Comparison of ENCODE assay signal across 14 cellular contexts in genomic region chr2:159098374-159098773, GRCh38.
A peak's percentile ranks its signal among the peaks of the same experiment; 100 is the strongest.
DNase-seq lines count a peak whose midpoint lies in the region; ATAC-seq and TF ChIP-seq lines count a peak whose summit lies in the region.
"Had no signal": no experiment of that assay in that cellular context is flagged by ENCODE, and none has a peak within 500 bp of the region (broad histone marks: within the 10 kb centered on the region; RNA-seq: fewer than 3 reads in every experiment).

No MANE protein-coding gene starts in this region.

- H3K9ac ChIP-seq in SK-N-MC (ENCODE audit: insufficient read length): peak overlapping the region; percentile 4

- H3K9me3 Mint-ChIP-seq in progenitor cell of endocrine pancreas (ENCODE audit: low read depth): peaks cover 12% of the 10 kb centered on the region

- peaks cover 22% of the 10 kb centered on the region for H3K4me1 Mint-ChIP-seq in progenitor cell of endocrine pancreas (ENCODE audit: low read depth)

- peak overlapping the region; percentile 57 for H3K27ac ChIP-seq in SK-N-MC

- peak; percentile 42 for ATAC-seq in stimulated activated naive CD8-positive, alpha-beta T cell treated with anti-CD3 and anti-CD28 coated beads, Interleukin-15, Interleukin-2, amounts not matched to agents 100 U/mL and 50 U/mL, for 24 hours
- ATAC-seq in sciatic nerve: no peak
- ATAC-seq: right cardiac atrium, T-helper 17 cell had no signal

- TF ChIP-seq CTCF in fibroblast of villous mesenchyme (IDR thresholded peaks at IDR 0.05; ENCODE audit: insufficient read depth, low read depth, low read length): no peak
- no peak for TF ChIP-seq CTCF in progenitor cell of endocrine pancreas (IDR thresholded peaks at IDR 0.05; ENCODE audit: unreplicated experiment)

- no peaks in the 10 kb centered on the region for H3K27me3 Mint-ChIP-seq in progenitor cell of endocrine pancreas
- H3K27me3 Mint-ChIP-seq: T-helper 17 cell had no signal

- DNase-seq in LoVo (ENCODE audit: low spot score) (peak; percentile 60), SK-N-MC (ENCODE audit: low read depth, low spot score) (no peak), fibroblast of villous mesenchyme (ENCODE audit: low read depth) (peak; percentile 65), sciatic nerve (ENCODE audit: low spot score) (no peak), T-helper 2 cell (no peak), progenitor cell of endocrine pancreas (ENCODE audit: low spot score, unreplicated experiment) (no peak), NCI-H1436 (lab: John Stamatoyannopoulos, UW) (no peak)
- DNase-seq in stimulated activated naive CD8-positive, alpha-beta T cell treated with anti-CD3 and anti-CD28 coated beads, Interleukin-15, Interleukin-2, amounts not matched to agents 100 U/mL and 50 U/mL, for 24 hours: no peak
- DNase-seq: activated CD4-positive, alpha-beta T cell treated with anti-CD3 and anti-CD28 coated beads, Interleukin-2, amount 50 U/mL, for 1 hour; effector memory CD4-positive, alpha-beta T cell; GOT3; right cardiac atrium; T-helper 17 cell had no signal

- H3K4me3 ChIP-seq in SK-N-MC: no peak overlapping the region
- H3K4me3 ChIP-seq in fibroblast of villous mesenchyme (ENCODE audit: low read depth, low read length): no peak overlapping the region

- peaks cover 17% of the 10 kb centered on the region for H3K36me3 Mint-ChIP-seq in progenitor cell of endocrine pancreas (ENCODE audit: insufficient read depth)

- no peaks in the 10 kb centered on the region for H3K36me3 ChIP-seq in SK-N-MC (ENCODE audit: insufficient read depth, low read length)

- intact Hi-C loops in sciatic nerve (cut with DNase I): no loop called here

- H3K4me3 Mint-ChIP-seq in progenitor cell of endocrine pancreas (ENCODE audit: low read depth): no peak overlapping the region
- H3K4me3 Mint-ChIP-seq: T-helper 17 cell had no signal

- no peak overlapping the region for H3K27ac Mint-ChIP-seq in progenitor cell of endocrine pancreas
- H3K27ac Mint-ChIP-seq: activated T-helper 2 cell treated with anti-CD3 and anti-CD28 coated beads, Interferon-gamma antibody, Interleukin-2, Interleukin-4, amounts not matched to agents 10 μg/mL and 5 μg/mL and 100 μg/mL, durations not matched to agents 14 hours and 24 hours and 36 hours; T-helper 17 cell had no signal

- no peaks in the 10 kb centered on the region for H3K9me3 ChIP-seq in SK-N-MC (ENCODE audit: low read depth, low read length)

Comparison
In these comparisons a context has a peak if more than half of its experiments do, and no peak if none do; other contexts are left out.
1. DNase-seq: peak in LoVo (single experiment) and fibroblast of villous mesenchyme (single experiment); none in SK-N-MC (single experiment), stimulated activated naive CD8-positive, alpha-beta T cell treated with anti-CD3 and anti-CD28 coated beads, Interleukin-15, Interleukin-2, amounts not matched to agents 100 U/mL and 50 U/mL, for 24 hours (single experiment), sciatic nerve (single experiment), T-helper 2 cell (0 of 5), progenitor cell of endocrine pancreas (single experiment) and NCI-H1436 (single experiment).